Comparison of ENCODE assay signal across 8 cellular contexts in the genomic region with DNA sequence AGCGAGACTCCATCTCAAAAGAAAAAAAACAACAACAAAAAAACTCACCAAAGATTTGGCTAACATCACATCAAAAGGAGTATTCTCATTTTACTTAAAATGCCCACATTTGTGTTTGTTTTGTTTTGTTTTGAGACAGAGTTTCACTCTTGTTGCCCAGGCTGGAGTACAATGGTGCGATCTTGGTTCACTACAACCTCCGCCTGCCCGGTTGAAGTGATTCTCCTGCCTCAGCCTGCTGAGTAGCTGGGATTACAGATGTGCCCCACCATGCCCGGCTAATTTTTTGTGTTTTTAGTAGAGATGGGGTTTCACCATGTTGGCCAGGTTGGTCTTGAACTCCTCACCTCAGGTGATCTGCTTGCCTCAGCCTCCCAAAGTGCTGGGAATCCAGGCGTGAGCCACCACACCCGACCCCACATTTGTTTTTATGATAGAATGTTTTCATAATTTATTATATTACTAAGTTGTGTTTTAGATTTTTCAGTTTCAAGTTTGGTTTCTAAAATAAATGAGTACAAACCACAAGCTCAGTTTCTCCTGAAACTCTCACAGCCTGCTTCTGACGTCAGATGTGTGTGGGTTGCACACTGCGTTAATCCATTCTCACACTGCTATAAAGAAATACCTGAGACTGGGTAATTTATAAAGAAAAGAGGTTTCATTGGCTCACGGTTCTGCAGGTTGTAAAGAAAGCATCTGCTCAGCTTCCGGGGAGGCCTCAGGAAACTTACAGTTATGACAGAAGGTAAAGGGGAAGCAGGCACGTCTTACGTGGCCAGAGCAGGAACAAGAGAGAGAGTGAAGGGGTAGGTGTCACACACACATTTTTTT.
DNase-seq lines count a peak whose midpoint lies in the region; ATAC-seq and TF ChIP-seq lines count a peak whose summit lies in the region.
"Not testable (repeated sequence)": the region's sequence is repeated elsewhere in the genome, so short reads cannot be mapped to it uniquely, and the experiment has no call there.

No MANE protein-coding gene starts in this region.

- DNase-seq in GM06990 (ENCODE audit: extremely low read depth, insufficient read length) (peak; percentile 77), MM.1S (peak; percentile 95)
- DNase-seq in activated CD4-positive, alpha-beta T cell treated with anti-CD3 and anti-CD28 coated beads for 48 hours = peak; percentile 89
- DNase-seq in activated effector memory CD4-positive, alpha-beta T cell treated with anti-CD3 and anti-CD28 coated beads, Interleukin-2, amount 50 U/mL, for 16 hours = peak; percentile 88
- DNase-seq in stimulated activated CD8-positive, alpha-beta memory T cell treated with anti-CD3 and anti-CD28 coated beads, Interleukin-7, amount 100 ng/mL, for 24 hours (ENCODE audit: low read depth) = peak; percentile 52

- H3K4me3 ChIP-seq in GM06990 (replicated peaks; ENCODE audit: low read depth, low read length); neutrophil (ENCODE audit: low read depth in 1 of 2, low read length in 1 of 2): not testable (repeated sequence)
- H3K4me3 ChIP-seq in MM.1S (ENCODE audit: low read length) = peak overlapping the region; percentile 59; the same call in 1 of the 2 replicates

- peak overlapping the region; percentile 73 for H3K9ac ChIP-seq in MM.1S (ENCODE audit: low read length)

- not testable (repeated sequence) for H3K79me2 ChIP-seq in MM.1S (ENCODE audit: low read length)

- H3K4me2 ChIP-seq in MM.1S (ENCODE audit: low read depth, low read length) = peak overlapping the region; percentile 87; the same call in 1 of the 2 replicates

- H3F3A ChIP-seq in MM.1S (ENCODE audit: insufficient read depth, low read length) = peaks cover 30% of the 10 kb centered on the region

- H3K27ac ChIP-seq in MM.1S (ENCODE audit: low read length) = peak overlapping the region; percentile 97
- peak overlapping the region; percentile 74 for H3K27ac ChIP-seq in neutrophil

- H3K9me2 ChIP-seq in MM.1S (replicated peaks; ENCODE audit: insufficient read depth, low read length) = not testable (repeated sequence)

- H4K20me1 ChIP-seq in MM.1S (ENCODE audit: insufficient read depth, low read length) = not testable (repeated sequence)

- not testable (repeated sequence) for TF ChIP-seq CTCF in GM06990 (IDR thresholded peaks at IDR 0.05; ENCODE audit: insufficient read depth, low read length, poor library complexity, severe bottlenecking); MM.1S (IDR thresholded peaks at IDR 0.05; ENCODE audit: low read length); neutrophil (IDR thresholded peaks at IDR 0.05)

- H2AFZ ChIP-seq in MM.1S (ENCODE audit: low read length) = not testable (repeated sequence)

- not testable (repeated sequence) for H3K27me3 ChIP-seq in GM06990 (replicated peaks; ENCODE audit: control insufficient read depth, insufficient read depth, low read length); MM.1S (replicated peaks; ENCODE audit: insufficient read depth, low read length); neutrophil

- H3K4me1 ChIP-seq in MM.1S (ENCODE audit: low read length) (peaks cover 13% of the 10 kb centered on the region), neutrophil (ENCODE audit: control insufficient read depth in 1 of 2, insufficient read depth in 1 of 2, low read depth in 1 of 2, low read length in 1 of 2) (peaks cover 22 to 33% of the 10 kb centered on the region in 2 experiments)

- ATAC-seq in GM19395 (IDR thresholded peaks at IDR 0.05; ENCODE audit: unreplicated experiment) (peak; percentile 70), HG02852 (IDR thresholded peaks at IDR 0.05; ENCODE audit: unreplicated experiment) (peak; percentile 68)

- H3K9me3 ChIP-seq in MM.1S (replicated peaks; ENCODE audit: insufficient read depth, low read length); neutrophil: not testable (repeated sequence)

- H3K36me3 ChIP-seq in GM06990 (ENCODE audit: control insufficient read depth, insufficient read depth, low read length); MM.1S (replicated peaks; ENCODE audit: insufficient read depth, low read length); neutrophil: not testable (repeated sequence)
